15 cellular contexts compared by ENCODE assay signal in the genomic region with DNA sequence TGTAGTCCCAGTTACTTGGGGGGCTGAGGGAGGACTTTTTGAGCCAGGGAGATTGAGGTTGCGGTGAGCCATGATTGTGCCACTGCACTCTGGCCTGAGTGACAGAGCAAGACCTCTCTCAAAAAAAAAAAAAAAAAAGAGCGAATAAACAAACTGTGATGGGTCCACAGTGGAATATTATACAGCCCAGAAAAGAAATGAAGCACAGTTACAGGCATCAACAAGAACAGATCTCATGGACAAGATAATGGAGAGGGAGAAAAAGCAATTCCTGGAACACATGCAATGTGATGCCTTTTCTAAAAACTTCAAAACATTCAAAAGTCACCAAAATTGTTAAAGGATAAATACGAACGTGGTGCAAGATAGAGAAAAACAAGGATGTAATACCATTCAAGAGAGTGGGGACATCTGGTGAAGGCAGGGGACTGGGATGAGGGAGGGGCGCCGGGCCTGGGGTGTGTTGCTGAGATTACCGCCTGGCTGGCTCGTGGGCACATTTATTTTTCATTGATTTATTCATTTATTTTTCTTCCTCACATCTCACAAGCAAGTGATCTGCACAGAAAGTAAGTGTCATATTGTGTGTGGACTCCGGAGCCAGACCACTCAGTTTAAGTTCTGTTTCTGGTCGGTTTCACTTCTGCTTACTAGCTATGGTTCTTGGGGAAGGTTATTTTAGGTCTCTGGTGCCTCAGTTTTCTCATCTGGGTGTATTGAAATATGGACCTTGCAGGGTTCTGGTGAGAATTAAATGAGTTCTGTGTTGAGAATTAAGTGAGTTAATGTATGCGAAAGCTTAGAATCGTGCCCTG. TPM values are rescaled to one million over a fixed set of nuclear protein-coding genes. Genes with fewer than 3 reads are reported as not detected.
A peak's percentile ranks its signal among the peaks of the same experiment; 100 is the strongest.
DNase-seq lines count a peak whose midpoint lies in the region; ATAC-seq, FAIRE-seq and TF ChIP-seq lines count a peak whose summit lies in the region.
"Had no signal": no experiment of that assay in that cellular context is flagged by ENCODE, and none has a peak within 500 bp of the region (broad histone marks: within the 10 kb centered on the region; RNA-seq: fewer than 3 reads in every experiment).

No MANE protein-coding gene starts in this region.

- DNase-seq in GM13976 (ENCODE audit: low spot score) (peak; percentile 78), K562 (ENCODE audit: extremely low read depth in 1 of 4, low spot score in 3 of 4) (no peak), thyroid gland (no peak), A172 (ENCODE audit: low spot score) (no peak), 8988T (no peak)
- DNase-seq: activated effector memory CD4-positive, alpha-beta T cell treated with anti-CD3 and anti-CD28 coated beads, Interleukin-2, amount 50 U/mL, for 16 hours; CD8-positive, alpha-beta memory T cell; dermis blood vessel endothelial cell; NCI-H510A; stimulated activated CD4-positive, alpha-beta T cell treated with anti-CD3 and anti-CD28 coated beads, Interleukin-4, amount 100 ng/mL, for 24 hours; transverse colon had no signal

- no peak overlapping the region for H3K4me3 Mint-ChIP-seq in activated T-helper 17 cell treated with anti-CD3 and anti-CD28 coated beads, Interleukin-2, amount 50 U/mL, for 72 hours
- H3K4me3 Mint-ChIP-seq: CD8-positive, alpha-beta memory T cell; natural killer cell treated with Interleukin-12 subunit alpha and Interleukin-12 subunit beta and Interleukin-15 and Interleukin-18, amount 100 ng/mL, for 72 hours had no signal

- H3K27ac Mint-ChIP-seq in activated T-helper 17 cell treated with anti-CD3 and anti-CD28 coated beads, Interleukin-2, amount 50 U/mL, for 72 hours: no peak overlapping the region
- H3K27ac Mint-ChIP-seq: natural killer cell treated with Interleukin-12 subunit alpha and Interleukin-12 subunit beta and Interleukin-15 and Interleukin-18, amount 100 ng/mL, for 72 hours had no signal

- H3K27me3 ChIP-seq in K562 (ENCODE audit: control insufficient read depth in 2 of 2, insufficient read depth in 2 of 2, low read length in 2 of 2) (peaks cover 41 to 64% of the 10 kb centered on the region in 2 experiments), thyroid gland (no peaks in the 10 kb centered on the region)
- H3K27me3 ChIP-seq: transverse colon had no signal

- no peaks in the 10 kb centered on the region for H3K27me3 Mint-ChIP-seq in activated T-helper 17 cell treated with anti-CD3 and anti-CD28 coated beads, Interleukin-2, amount 50 U/mL, for 72 hours

- H3K4me3 ChIP-seq in K562: no peak overlapping the region
- no peak overlapping the region for H3K4me3 ChIP-seq in thyroid gland (replicated peaks in 1 of 3)
- H3K4me3 ChIP-seq: transverse colon had no signal

- no peak for TF ChIP-seq CTCF in GM13976 (IDR thresholded peaks at IDR 0.05; ENCODE audit: borderline replicate concordance, control extremely low read depth, extremely low read depth, insufficient read depth, missing control alignments)
- TF ChIP-seq CTCF in K562 (IDR thresholded peaks at IDR 0.05 in 2 of 3, conservative IDR thresholded peaks at IDR 0.05 in 1 of 3; ENCODE audit: insufficient read depth in 2 of 3, low read depth in 1 of 3, low read length in 3 of 3): no peak
- TF ChIP-seq CTCF in thyroid gland (IDR thresholded peaks at IDR 0.05): no peak

- ATAC-seq in GM21367 (IDR thresholded peaks at IDR 0.05; ENCODE audit: unreplicated experiment): peak; percentile 93
- ATAC-seq in HG03342 (IDR thresholded peaks at IDR 0.05; ENCODE audit: unreplicated experiment): peak; percentile 77
- no peak for ATAC-seq in K562
- no peak for ATAC-seq in activated T-helper 17 cell treated with anti-CD3 and anti-CD28 coated beads, Interleukin-2, amount 50 U/mL, for 72 hours (replicated peaks)
- ATAC-seq: natural killer cell treated with Interleukin-12 subunit alpha and Interleukin-12 subunit beta and Interleukin-15 and Interleukin-18, amount 100 ng/mL, for 72 hours had no signal

- H3K9me3 ChIP-seq in K562 (replicated peaks; ENCODE audit: control insufficient read depth, insufficient read depth, low read depth, low read length): no peaks in the 10 kb centered on the region
- H3K9me3 ChIP-seq in thyroid gland: no peaks in the 10 kb centered on the region
- H3K9me3 ChIP-seq: transverse colon had no signal

- in situ Hi-C loops in GM13976 (cut with MboI; ENCODE audit: low sequenced_read_pairs, unreplicated experiment): no loop called here
- in situ Hi-C loops in K562 (cut with MboI): no loop called here

- H2AFZ ChIP-seq in K562 (ENCODE audit: low read depth, low read length): no peak overlapping the region

- TF ChIP-seq RAD21 in K562 (CRISPR knock-in tag; conservative IDR thresholded peaks at IDR 0.05 in 1 of 2, IDR thresholded peaks at IDR 0.05 in 1 of 2): no peak

- intact Hi-C loops in K562 (cut with micrococcal nuclease) (no loop called here), thyroid gland (cut with DNase I) (no loop called here)

- BruUV-seq in K562 (replicated peaks; lab: Mats Ljungman, UMichigan): no TSS peak

- CTCF ChIA-PET in K562 (lab: Yijun Ruan, JAX; ENCODE audit: low intra/inter-chr PET ratio): interaction anchor here (0.6 kb wide), 1 partner anchor 247 kb away, joined by 3 read pairs; the partner anchor contains the start of gene RSPH1

- no peaks in the 10 kb centered on the region for H3K36me3 Mint-ChIP-seq in activated T-helper 17 cell treated with anti-CD3 and anti-CD28 coated beads, Interleukin-2, amount 50 U/mL, for 72 hours (ENCODE audit: low read depth)
- H3K36me3 Mint-ChIP-seq: natural killer cell treated with Interleukin-12 subunit alpha and Interleukin-12 subunit beta and Interleukin-15 and Interleukin-18, amount 100 ng/mL, for 72 hours had no signal

- no peaks in the 10 kb centered on the region for H3K79me2 ChIP-seq in K562 (ENCODE audit: control insufficient read depth, insufficient read depth, low read length)

- 7% methylated on average over 11 of the region's 12 CpGs for WGBS in K562 (ENCODE audit: insufficient coverage, low coverage, missing lambda C conversion rate)
- WGBS in thyroid gland, 2 donors: 95% methylated on average over 12 of the region's 12 CpGs

- H3K4me1 Mint-ChIP-seq in activated T-helper 17 cell treated with anti-CD3 and anti-CD28 coated beads, Interleukin-2, amount 50 U/mL, for 72 hours: peaks cover 28% of the 10 kb centered on the region

- H3K36me3 ChIP-seq in K562 (ENCODE audit: control insufficient read depth, insufficient read depth, low read length) (no peaks in the 10 kb centered on the region), thyroid gland (no peaks in the 10 kb centered on the region)
- H3K36me3 ChIP-seq: transverse colon had no signal

- H3K27ac ChIP-seq in K562 (ENCODE audit: extremely low read depth, low read depth, low read length): no peak overlapping the region
- H3K27ac ChIP-seq in thyroid gland: no peak overlapping the region
- H3K27ac ChIP-seq: transverse colon had no signal

- TF ChIP-seq EP300 in K562 (IDR thresholded peaks at IDR 0.05; ENCODE audit: low read length): no peak

- no peak overlapping the region for H3K4me2 ChIP-seq in K562 (ENCODE audit: insufficient read depth, low read length)

- H3K9me1 ChIP-seq in K562 (ENCODE audit: control insufficient read depth, insufficient read depth, low read length): no peaks in the 10 kb centered on the region

- no peak overlapping the region for H3K9ac ChIP-seq in K562 (ENCODE audit: insufficient read depth in 1 of 2, low read depth in 2 of 2, low read length in 2 of 2)

- POLR2A ChIA-PET in K562 (lab: Yijun Ruan, JAX): no interaction called here

- no peaks in the 10 kb centered on the region for H3K4me1 ChIP-seq in K562 (replicated peaks in 1 of 2; ENCODE audit: control insufficient read depth in 2 of 2, insufficient read depth in 2 of 2, low read length in 2 of 2)
- H3K4me1 ChIP-seq in thyroid gland: peaks cover 0 to 8% of the 10 kb centered on the region in 2 donors

- no peak for TF ChIP-seq POLR2A in K562 (conservative IDR thresholded peaks at IDR 0.05)
- TF ChIP-seq POLR2A in thyroid gland (IDR thresholded peaks at IDR 0.05): no peak

- no peak for FAIRE-seq in K562 (lab: Jason Lieb, UNC)

- no peaks in the 10 kb centered on the region for H4K20me1 ChIP-seq in K562 (replicated peaks; ENCODE audit: control insufficient read depth, insufficient read depth, low read length)

- no peaks in the 10 kb centered on the region for H3K9me3 Mint-ChIP-seq in activated T-helper 17 cell treated with anti-CD3 and anti-CD28 coated beads, Interleukin-2, amount 50 U/mL, for 72 hours
- H3K9me3 Mint-ChIP-seq: CD8-positive, alpha-beta memory T cell; natural killer cell treated with Interleukin-12 subunit alpha and Interleukin-12 subunit beta and Interleukin-15 and Interleukin-18, amount 100 ng/mL, for 72 hours had no signal

TF ChIP-seq in K562, 482 proteins besides CTCF, POLR2A, EP300 and RAD21:
- TF ChIP-seq MBD2 (IDR thresholded peaks at IDR 0.05; ENCODE audit: borderline replicate concordance, low read depth) (no peak), ZNF146 (CRISPR knock-in tag; IDR thresholded peaks at IDR 0.05; ENCODE audit: unreplicated experiment) (peak; percentile 71), CBX5 (IDR thresholded peaks at IDR 0.05; ENCODE audit: borderline replicate concordance, low read depth) (no peak), ZNF696 (CRISPR knock-in tag; conservative IDR thresholded peaks at IDR 0.05) (no peak), RBM25 (IDR thresholded peaks at IDR 0.05; ENCODE audit: low read depth, low read length, severe bottlenecking) (peak; percentile 22)

RNA-seq across cellular contexts. Expression of gene ABCG1, which starts 30.1 kb away (rescaled TPM):
- not detected in 2 replicates for total RNA-seq in K562 (2011; cell fraction: chromatin; rRNA removed; ENCODE audit: low replicate concordance)
- not detected in 2 replicates for total RNA-seq in K562 (2011; cell fraction: nucleolus; rRNA removed)
- total RNA-seq in K562 (2011; cell fraction: nucleoplasm; rRNA removed): not detected in 2 replicates
- total RNA-seq in K562 (2014; rRNA removed) (0.12 TPM in 1 of 2 replicates, not detected in the other), K562 (2014; rRNA removed; fragmentation: Illumina TruSeq; extraction: Trizol) (not detected in 2 replicates), K562 (2015; rRNA removed; fragmentation: Illumina TruSeq; extraction: Trizol) (0.04 and 0.08 TPM in 2 replicates), K562 (2021) (0.07 and 0.09 TPM in 2 replicates), thyroid gland (10 to 100 TPM; 13.8 to 34.1 (median 18.9) TPM)
- polyA plus RNA-seq in K562 (2011; rRNA removed) (not detected in 2 replicates), K562 (2014; fragmentation: Illumina TruSeq; extraction: Trizol) (not detected in 2 replicates), K562 (2014; fragmentation: Nextera tagmentation; extraction: Ambion mirVana) (not detected), K562 (2014; rRNA removed) (not detected in 2 replicates)
- polyA plus RNA-seq in K562 (2011; cell fraction: cytosol; rRNA removed): not detected in 2 replicates
- polyA plus RNA-seq in K562 (2011; cell fraction: nucleus; rRNA removed): not detected in 2 replicates
- polyA plus RNA-seq in K562 (2012): 0.07 TPM in 1 of 2 replicates, not detected in the other
- not detected in 2 replicates for polyA minus RNA-seq in K562 (2011; rRNA and poly(A)+ RNA removed)
- polyA minus RNA-seq in K562 (2011; cell fraction: cytosol; rRNA and poly(A)+ RNA removed): not detected in 2 replicates
- not detected in 2 replicates for polyA minus RNA-seq in K562 (2011; cell fraction: nucleus; rRNA and poly(A)+ RNA removed)
- 2.5 and 2.9 TPM in 2 replicates for total RNA-seq in A172 (2014; rRNA removed; shearing (Covaris generic))
- total RNA-seq in activated T-helper 17 cell treated with anti-CD3 and anti-CD28 coated beads, Interleukin-2, amount 50 U/mL, for 72 hours: 1 to 10 TPM; 3.1 to 8.2 TPM

Comparison
In these comparisons a context has a peak if more than half of its experiments do, and no peak if none do; other contexts are left out.
1. ATAC-seq: peak in GM21367 (single experiment) and HG03342 (single experiment); none in K562 (single experiment) and activated T-helper 17 cell treated with anti-CD3 and anti-CD28 coated beads, Interleukin-2, amount 50 U/mL, for 72 hours (single experiment).